Comparison of ENCODE assay signal across 17 cellular contexts in the genomic region with DNA sequence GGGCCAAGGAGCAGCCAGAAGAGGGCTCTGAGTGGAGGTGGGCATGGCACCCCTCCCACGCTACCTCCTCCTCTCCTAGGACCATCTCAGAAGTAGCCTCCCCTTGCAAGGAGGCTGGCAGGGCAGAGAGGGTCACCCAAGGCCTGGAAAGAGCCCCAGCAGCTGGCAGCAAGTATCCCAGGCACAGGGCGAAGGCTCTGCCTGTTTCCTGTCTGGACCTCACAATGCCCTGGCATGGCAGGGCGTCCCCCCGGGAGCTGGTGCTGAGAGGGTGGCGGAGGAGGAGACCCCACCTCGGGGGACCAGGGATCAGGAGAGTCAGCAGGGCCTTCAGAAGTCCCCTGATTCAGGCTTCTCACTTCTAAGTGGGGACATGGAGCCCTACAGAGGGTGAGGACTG.
DNase-seq lines count a peak whose midpoint lies in the region; TF ChIP-seq lines count a peak whose summit lies in the region.
"Had no signal": no experiment of that assay in that cellular context is flagged by ENCODE, and none has a peak within 500 bp of the region (broad histone marks: within the 10 kb centered on the region; RNA-seq: fewer than 3 reads in every experiment).

No MANE protein-coding gene starts in this region.

- H3K27me3 ChIP-seq in BLaER1 = no peaks in the 10 kb centered on the region
- H3K27me3 ChIP-seq in BLaER1 treated with 17β-estradiol and CSF1 and Interleukin-3, amounts not matched to agents 10 nM and 100 nM = no peaks in the 10 kb centered on the region
- no peaks in the 10 kb centered on the region for H3K27me3 ChIP-seq in spleen (replicated peaks in 1 of 7)

- H3K4me1 Mint-ChIP-seq in chondrocyte (ENCODE audit: low read depth) = no peaks in the 10 kb centered on the region
- peaks cover 43% of the 10 kb centered on the region for H3K4me1 Mint-ChIP-seq in activated CD4-positive, alpha-beta T cell treated with anti-CD3 and anti-CD28 coated beads, Interleukin-2, amount 10 ng/mL, durations not matched to agents 7 days and 5 days

- H3K9me3 ChIP-seq in BLaER1 (peaks cover 10% of the 10 kb centered on the region; the same call in 1 of the 2 replicates), spleen (no peaks in the 10 kb centered on the region)
- peaks cover 0 to 4% (median 0%) of the 10 kb centered on the region in 11 experiments; a peak in 2 of 22 replicates for H3K9me3 ChIP-seq in BLaER1 treated with 17β-estradiol and CSF1 and Interleukin-3, amounts not matched to agents 10 nM and 100 nM (replicated peaks in 1 of 11)

- H3K4me1 ChIP-seq in BLaER1 = peaks cover 98% of the 10 kb centered on the region
- H3K4me1 ChIP-seq in BLaER1 treated with 17β-estradiol and CSF1 and Interleukin-3, amounts not matched to agents 10 nM and 100 nM = peaks cover 48 to 92% (median 81%) of the 10 kb centered on the region in 10 experiments
- H3K4me1 ChIP-seq in spleen = peaks cover 0 to 27% (median 11%) of the 10 kb centered on the region in 6 donors

- peak; percentile 68 for DNase-seq in chondrocyte (ENCODE audit: low spot score)
- DNase-seq in spleen = peak; percentile 67
- DNase-seq in AG20443 (ENCODE audit: low spot score) = no peak
- no peak for DNase-seq in activated CD4-positive, alpha-beta T cell treated with anti-CD3 and anti-CD28 coated beads, Interleukin-2, amount 10 ng/mL, durations not matched to agents 7 days and 5 days
- DNase-seq: ACHN; AML-193; Calu3; CD8-positive, alpha-beta T cell; DMS79 treated with DMSO at 0.1 percent for 48 hours; GF-D8; GM23248; HCEC 1CT; IMR-90 had no signal

- POLR2A ChIA-PET in activated CD4-positive, alpha-beta T cell treated with anti-CD3 and anti-CD28 coated beads, Interleukin-2, amount 10 ng/mL, durations not matched to agents 7 days and 5 days (lab: Charles Lee) = interaction anchor here (0.6 kb wide), 1 partner anchor 170 kb away, joined by 3 read pairs; no protein-coding TSS in a partner anchor

- no peak overlapping the region for H3K9ac ChIP-seq in BLaER1
- peak overlapping the region in 2 of 11 experiments; percentile 69 to 72; a peak in 2 of 22 replicates for H3K9ac ChIP-seq in BLaER1 treated with 17β-estradiol and CSF1 and Interleukin-3, amounts not matched to agents 10 nM and 100 nM
- H3K9ac ChIP-seq: GM23248 had no signal

- H3K4me3 Mint-ChIP-seq in chondrocyte (ENCODE audit: unreplicated experiment) = no peak overlapping the region
- H3K4me3 Mint-ChIP-seq in activated CD4-positive, alpha-beta T cell treated with anti-CD3 and anti-CD28 coated beads, Interleukin-2, amount 10 ng/mL, durations not matched to agents 7 days and 5 days = no peak overlapping the region
- H3K4me3 Mint-ChIP-seq: CD8-positive, alpha-beta T cell had no signal

- H3K36me3 Mint-ChIP-seq in chondrocyte (ENCODE audit: low read depth) = no peaks in the 10 kb centered on the region
- no peaks in the 10 kb centered on the region for H3K36me3 Mint-ChIP-seq in activated CD4-positive, alpha-beta T cell treated with anti-CD3 and anti-CD28 coated beads, Interleukin-2, amount 10 ng/mL, durations not matched to agents 7 days and 5 days (ENCODE audit: low read depth)
- H3K36me3 Mint-ChIP-seq: CD8-positive, alpha-beta T cell had no signal

- CTCF ChIA-PET in activated CD4-positive, alpha-beta T cell treated with anti-CD3 and anti-CD28 coated beads, Interleukin-2, amount 10 ng/mL, durations not matched to agents 7 days and 5 days (lab: Charles Lee) = interaction anchor here (0.6 to 1.2 kb wide), 5 partner anchors 8 to 320 kb away, joined by 3 to 6 read pairs (median 4); no protein-coding TSS in a partner anchor

- no peak overlapping the region for H3K27ac Mint-ChIP-seq in chondrocyte (ENCODE audit: unreplicated experiment)
- H3K27ac Mint-ChIP-seq in activated CD4-positive, alpha-beta T cell treated with anti-CD3 and anti-CD28 coated beads, Interleukin-2, amount 10 ng/mL, durations not matched to agents 7 days and 5 days = no peak overlapping the region
- H3K27ac Mint-ChIP-seq: CD8-positive, alpha-beta T cell had no signal

- H4K20me1 ChIP-seq in BLaER1 = no peaks in the 10 kb centered on the region
- H4K20me1 ChIP-seq in BLaER1 treated with 17β-estradiol and CSF1 and Interleukin-3, amounts not matched to agents 10 nM and 100 nM = no peaks in the 10 kb centered on the region; a peak in 1 of 22 replicates

- no peaks in the 10 kb centered on the region for H3K36me3 ChIP-seq in BLaER1
- H3K36me3 ChIP-seq in BLaER1 treated with 17β-estradiol and CSF1 and Interleukin-3, amounts not matched to agents 10 nM and 100 nM = no peaks in the 10 kb centered on the region
- H3K36me3 ChIP-seq in spleen = no peaks in the 10 kb centered on the region

- peak overlapping the region; percentile 96 for H3K4me2 ChIP-seq in BLaER1
- H3K4me2 ChIP-seq in BLaER1 treated with 17β-estradiol and CSF1 and Interleukin-3, amounts not matched to agents 10 nM and 100 nM = peak overlapping the region; percentile 86 to 96 (median 90); a peak in 19 of 22 replicates

- TF ChIP-seq CTCF in chondrocyte (IDR thresholded peaks at IDR 0.05) (no peak), spleen (IDR thresholded peaks at IDR 0.05 in 8 of 11, conservative IDR thresholded peaks at IDR 0.05 in 3 of 11) (no peak)

- H3K27me3 Mint-ChIP-seq in chondrocyte (ENCODE audit: low read depth) = no peaks in the 10 kb centered on the region
- peaks cover 4% of the 10 kb centered on the region for H3K27me3 Mint-ChIP-seq in activated CD4-positive, alpha-beta T cell treated with anti-CD3 and anti-CD28 coated beads, Interleukin-2, amount 10 ng/mL, durations not matched to agents 7 days and 5 days

- no peak for TF ChIP-seq POLR2A in spleen (IDR thresholded peaks at IDR 0.05)

- intact Hi-C loops in spleen (cut with DNase I; ENCODE audit: low total_unique reads) = no loop called here

- H3K27ac ChIP-seq in BLaER1 (peak overlapping the region; percentile 89), spleen (no peak overlapping the region)
- H3K27ac ChIP-seq in BLaER1 treated with 17β-estradiol and CSF1 and Interleukin-3, amounts not matched to agents 10 nM and 100 nM = peak overlapping the region in 8 of 11 experiments; percentile 24 to 86 (median 78); a peak in 14 of 22 replicates
- H3K27ac ChIP-seq: GM23248 had no signal

- no peaks in the 10 kb centered on the region for H3K9me3 Mint-ChIP-seq in chondrocyte (ENCODE audit: low read depth)
- no peaks in the 10 kb centered on the region for H3K9me3 Mint-ChIP-seq in activated CD4-positive, alpha-beta T cell treated with anti-CD3 and anti-CD28 coated beads, Interleukin-2, amount 10 ng/mL, durations not matched to agents 7 days and 5 days
- H3K9me3 Mint-ChIP-seq: CD8-positive, alpha-beta T cell had no signal

- WGBS in spleen, 5 donors = 89 to 97% (median 92%) methylated on average over 3 to 6 of the region's 6 CpGs

- no peak overlapping the region for H3K4me3 ChIP-seq in BLaER1
- H3K4me3 ChIP-seq in BLaER1 treated with 17β-estradiol and CSF1 and Interleukin-3, amounts not matched to agents 10 nM and 100 nM = no peak overlapping the region
- no peak overlapping the region for H3K4me3 ChIP-seq in spleen
- H3K4me3 ChIP-seq: GM12878, GM23248, K562 had no signal

Comparison
In these comparisons a context has a peak if more than half of its experiments do, and no peak if none do; other contexts are left out.
1. H3K27ac ChIP-seq: peak in BLaER1 (single experiment) and BLaER1 treated with 17β-estradiol and CSF1 and Interleukin-3, amounts not matched to agents 10 nM and 100 nM (8 of 11); none in spleen (0 of 8).
2. DNase-seq: peak in chondrocyte (single experiment) and spleen (single experiment); none in AG20443 (single experiment) and activated CD4-positive, alpha-beta T cell treated with anti-CD3 and anti-CD28 coated beads, Interleukin-2, amount 10 ng/mL, durations not matched to agents 7 days and 5 days (single experiment).